26 cellular contexts compared by ENCODE assay signal in the genomic region with DNA sequence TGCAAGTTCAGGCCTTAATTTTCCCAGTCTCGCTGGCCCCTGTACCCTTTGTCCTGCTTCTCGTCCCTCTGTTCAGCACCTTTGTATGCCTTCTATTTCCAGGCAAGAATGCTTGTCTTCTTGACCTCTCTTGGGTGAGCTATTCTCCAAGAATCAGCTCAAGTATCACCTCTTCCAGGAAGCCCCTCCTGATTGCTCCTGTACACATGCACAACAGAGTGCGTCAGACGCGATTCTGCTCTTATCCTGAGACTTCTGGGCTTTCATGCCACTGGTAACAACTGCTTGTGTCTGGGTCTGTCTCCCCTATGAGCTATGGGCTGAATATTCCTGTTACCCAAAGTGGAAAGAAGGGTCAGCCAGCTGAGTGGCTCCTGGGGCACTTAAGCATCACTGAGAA.
A peak's percentile ranks its signal among the peaks of the same experiment; 100 is the strongest.
DNase-seq lines count a peak whose midpoint lies in the region; ATAC-seq, FAIRE-seq and TF ChIP-seq lines count a peak whose summit lies in the region.
"Had no signal": no experiment of that assay in that cellular context is flagged by ENCODE, and none has a peak within 500 bp of the region (broad histone marks: within the 10 kb centered on the region; RNA-seq: fewer than 3 reads in every experiment).

No MANE protein-coding gene starts in this region.

- H3K79me2 ChIP-seq in OCI-LY7 (ENCODE audit: insufficient read depth, low read depth, low read length), result no peaks in the 10 kb centered on the region
- H3K79me2 ChIP-seq in K562 (ENCODE audit: control insufficient read depth, insufficient read depth, low read length), result no peaks in the 10 kb centered on the region

- 7% methylated on average over 5 of the region's 5 CpGs for WGBS in A549 (ENCODE audit: missing lambda C conversion rate)
- WGBS in K562 (ENCODE audit: insufficient coverage, low coverage, missing lambda C conversion rate), result 0% methylated on average over 5 of the region's 5 CpGs

- H3K9me1 ChIP-seq in K562 (ENCODE audit: control insufficient read depth, insufficient read depth, low read length), result peaks cover 5% of the 10 kb centered on the region

- H3K9me2 ChIP-seq in OCI-LY7 (ENCODE audit: insufficient read depth, low read length), result no peaks in the 10 kb centered on the region

- BruUV-seq in OCI-LY7 (replicated peaks; lab: Mats Ljungman, UMichigan) (TSS peak; percentile 38), K562 (replicated peaks; lab: Mats Ljungman, UMichigan) (no TSS peak)

- no peaks in the 10 kb centered on the region for H3K9me3 ChIP-seq in A549
- no peaks in the 10 kb centered on the region for H3K9me3 ChIP-seq in OCI-LY7 (ENCODE audit: low read length)
- no peaks in the 10 kb centered on the region for H3K9me3 ChIP-seq in K562 (replicated peaks; ENCODE audit: control insufficient read depth, insufficient read depth, low read depth, low read length)
- H3K9me3 ChIP-seq in kidney (ENCODE audit: control insufficient read depth in 1 of 2, low read length in 2 of 2), result no peaks in the 10 kb centered on the region
- H3K9me3 ChIP-seq: BE2C; BLaER1; BLaER1 treated with 17β-estradiol and CSF1 and Interleukin-3, amounts not matched to agents 10 nM and 100 nM; Caco-2 had no signal

- H3K9ac ChIP-seq in K562 (ENCODE audit: insufficient read depth in 1 of 2, low read depth in 2 of 2, low read length in 2 of 2) (no peak overlapping the region), kidney (ENCODE audit: low read length in 2 of 2) (no peak overlapping the region)
- H3K9ac ChIP-seq: BLaER1; BLaER1 treated with 17β-estradiol and CSF1 and Interleukin-3, amounts not matched to agents 10 nM and 100 nM had no signal

- TF ChIP-seq POLR2A in A549 (IDR thresholded peaks at IDR 0.05; ENCODE audit: low read length) (no peak), K562 (conservative IDR thresholded peaks at IDR 0.05) (no peak)

- no peak for TF ChIP-seq RAD21 in A549 (conservative IDR thresholded peaks at IDR 0.05 in 1 of 2, IDR thresholded peaks at IDR 0.05 in 1 of 2)
- TF ChIP-seq RAD21 in K562 (CRISPR knock-in tag; conservative IDR thresholded peaks at IDR 0.05 in 1 of 2, IDR thresholded peaks at IDR 0.05 in 1 of 2), result no peak

- H3K4me1 ChIP-seq in A549, result no peaks in the 10 kb centered on the region
- peaks cover 38% of the 10 kb centered on the region for H3K4me1 ChIP-seq in OCI-LY7 (ENCODE audit: insufficient read depth, low read length, poor library complexity, severe bottlenecking)
- no peaks in the 10 kb centered on the region; a peak in 1 of 5 replicates for H3K4me1 ChIP-seq in K562 (replicated peaks in 1 of 2; ENCODE audit: control insufficient read depth in 2 of 2, insufficient read depth in 2 of 2, low read length in 2 of 2)
- H3K4me1 ChIP-seq in kidney (ENCODE audit: control insufficient read depth in 1 of 2, insufficient read depth in 1 of 2, low read depth in 1 of 2, low read length in 2 of 2), result no peaks in the 10 kb centered on the region
- H3K4me1 ChIP-seq: BLaER1; BLaER1 treated with 17β-estradiol and CSF1 and Interleukin-3, amounts not matched to agents 10 nM and 100 nM; Caco-2 had no signal

- H3K4me2 ChIP-seq in A549, result no peak overlapping the region
- H3K4me2 ChIP-seq in OCI-LY7 (ENCODE audit: low read length), result no peak overlapping the region
- H3K4me2 ChIP-seq in K562 (ENCODE audit: insufficient read depth, low read length), result no peak overlapping the region
- H3K4me2 ChIP-seq: BLaER1; BLaER1 treated with 17β-estradiol and CSF1 and Interleukin-3, amounts not matched to agents 10 nM and 100 nM had no signal

- POLR2A ChIA-PET in A549 (lab: Yijun Ruan, JAX) (no interaction called here), OCI-LY7 (lab: Charles Lee) (interaction anchor here (0.8 kb wide), 2 partner anchors 13 to 89 kb away, joined by 3 to 4 read pairs; no protein-coding TSS in a partner anchor), K562 (lab: Yijun Ruan, JAX) (interaction anchor here (1.3 kb wide), 1 partner anchor 14 kb away, joined by 6 read pairs; no protein-coding TSS in a partner anchor)

- DNase-seq in A549 (ENCODE audit: low read depth in 1 of 2, low spot score in 1 of 2) (no peak), OCI-LY7 (ENCODE audit: low spot score) (no peak), K562 (ENCODE audit: extremely low read depth in 1 of 4, low spot score in 3 of 4) (no peak), kidney (peak; percentile 7), DMS 273 treated with DMSO at 0.1 percent for 48 hours (lab: John Stamatoyannopoulos, UW) (no peak)
- DNase-seq in activated CD8-positive, alpha-beta memory T cell treated with anti-CD3 and anti-CD28 coated beads, Interleukin-2, amount 50 U/mL, for 4 hours, result no peak
- DNase-seq: 8988T; Caco-2; CD4-positive, alpha-beta memory T cell; CD4-positive, alpha-beta T cell; CD8-positive, alpha-beta memory T cell; CD8-positive, alpha-beta T cell; COR-L47; DMS53; DMS79; DMS79 treated with DMSO at 0.1 percent for 48 hours; EL had no signal

- H4K20me1 ChIP-seq in OCI-LY7 (ENCODE audit: insufficient read depth, low read length), result no peaks in the 10 kb centered on the region
- peaks cover 16% of the 10 kb centered on the region; the same call in 1 of the 2 replicates for H4K20me1 ChIP-seq in K562 (replicated peaks; ENCODE audit: control insufficient read depth, insufficient read depth, low read length)
- H4K20me1 ChIP-seq: BLaER1; BLaER1 treated with 17β-estradiol and CSF1 and Interleukin-3, amounts not matched to agents 10 nM and 100 nM had no signal

- ATAC-seq in A549 (no peak), K562 (no peak), GM19395 (IDR thresholded peaks at IDR 0.05; ENCODE audit: unreplicated experiment) (no peak), esophagus mucosa (no peak)
- ATAC-seq: CD8-positive, alpha-beta T cell had no signal

- in situ Hi-C loops in K562 (cut with MboI), result no loop called here

- TF ChIP-seq EP300 in A549 (IDR thresholded peaks at IDR 0.05) (no peak), K562 (IDR thresholded peaks at IDR 0.05; ENCODE audit: low read length) (no peak)

- no peak overlapping the region for H3K27ac ChIP-seq in A549
- no peak overlapping the region for H3K27ac ChIP-seq in OCI-LY7 (ENCODE audit: low read depth, low read length, poor library complexity, severe bottlenecking)
- no peak overlapping the region for H3K27ac ChIP-seq in K562 (ENCODE audit: extremely low read depth, low read depth, low read length)
- no peak overlapping the region for H3K27ac ChIP-seq in kidney (ENCODE audit: low read depth in 2 of 2, low read length in 2 of 2)
- H3K27ac ChIP-seq: 22Rv1; BLaER1; BLaER1 treated with 17β-estradiol and CSF1 and Interleukin-3, amounts not matched to agents 10 nM and 100 nM; C4-2B had no signal

- FAIRE-seq in A549 (lab: Jason Lieb, UNC) (no peak), K562 (lab: Jason Lieb, UNC) (no peak), kidney (lab: Jason Lieb, UNC) (no peak)
- FAIRE-seq: A204.1, D721Med had no signal

- peaks cover 0 to 10% of the 10 kb centered on the region in 2 experiments; a peak in 4 of 5 replicates for H3K27me3 ChIP-seq in K562 (ENCODE audit: control insufficient read depth in 2 of 2, insufficient read depth in 2 of 2, low read length in 2 of 2)
- H3K27me3 ChIP-seq: BE2C; BLaER1; BLaER1 treated with 17β-estradiol and CSF1 and Interleukin-3, amounts not matched to agents 10 nM and 100 nM had no signal

- no peak overlapping the region for H3K4me3 ChIP-seq in A549
- H3K4me3 ChIP-seq in OCI-LY7 (ENCODE audit: low read depth, low read length, poor library complexity, severe bottlenecking), result no peak overlapping the region
- no peak overlapping the region for H3K4me3 ChIP-seq in K562
- no peak overlapping the region for H3K4me3 ChIP-seq in kidney (ENCODE audit: low read length in 2 of 2)
- H3K4me3 ChIP-seq: BLaER1; BLaER1 treated with 17β-estradiol and CSF1 and Interleukin-3, amounts not matched to agents 10 nM and 100 nM had no signal

- no peak for TF ChIP-seq CTCF in A549 (IDR thresholded peaks at IDR 0.05)
- TF ChIP-seq CTCF in OCI-LY7 (conservative IDR thresholded peaks at IDR 0.05; ENCODE audit: low read length), result no peak
- TF ChIP-seq CTCF in K562 (IDR thresholded peaks at IDR 0.05 in 2 of 3, conservative IDR thresholded peaks at IDR 0.05 in 1 of 3; ENCODE audit: insufficient read depth in 2 of 3, low read depth in 1 of 3, low read length in 3 of 3), result no peak
- no peak for TF ChIP-seq CTCF in kidney (IDR thresholded peaks at IDR 0.05; ENCODE audit: borderline replicate concordance, extremely low read depth, insufficient read depth)

- CTCF ChIA-PET in A549 (lab: Yijun Ruan, JAX) (interaction anchor here (1.4 kb wide), 1 partner anchor 8 kb away, joined by 5 read pairs; no protein-coding TSS in a partner anchor), OCI-LY7 (lab: Charles Lee; ENCODE audit: unreplicated experiment) (interaction anchor here (1.2 to 1.8 kb wide), 4 partner anchors 14 to 167 kb away, joined by 3 to 7 read pairs (median 4); no protein-coding TSS in a partner anchor), K562 (lab: Yijun Ruan, JAX; ENCODE audit: low intra/inter-chr PET ratio) (no interaction called here)

- intact Hi-C loops in OCI-LY7 (cut with micrococcal nuclease; ENCODE audit: unreplicated experiment) (no loop called here), K562 (cut with micrococcal nuclease) (loop anchor here (10.0 kb wide), 1 partner anchor 159 kb away; no protein-coding TSS in a partner anchor), kidney (cut with DNase I) (no loop called here)

- H2AFZ ChIP-seq in OCI-LY7 (ENCODE audit: low read length) (no peak overlapping the region), K562 (ENCODE audit: low read depth, low read length) (no peak overlapping the region)

- H3K36me3 ChIP-seq in OCI-LY7 (ENCODE audit: insufficient read depth, low read length) (peaks cover 7% of the 10 kb centered on the region), K562 (ENCODE audit: control insufficient read depth, insufficient read depth, low read length) (no peaks in the 10 kb centered on the region), kidney (ENCODE audit: control insufficient read depth in 1 of 2, insufficient read depth in 2 of 2, low read length in 2 of 2) (no peaks in the 10 kb centered on the region)
- H3K36me3 ChIP-seq: BLaER1; BLaER1 treated with 17β-estradiol and CSF1 and Interleukin-3, amounts not matched to agents 10 nM and 100 nM had no signal

TF ChIP-seq in A549, 52 proteins besides CTCF, POLR2A, EP300 and RAD21 (continues in another document):
- TF ChIP-seq ZFP36 (IDR thresholded peaks at IDR 0.05; ENCODE audit: borderline replicate concordance, partially characterized antibody), result peak; percentile 21

TF ChIP-seq in K562, 482 proteins besides CTCF, POLR2A, EP300 and RAD21:
- TF ChIP-seq HNRNPUL1 (IDR thresholded peaks at IDR 0.05; ENCODE audit: low read length) (no peak), THRAP3 (IDR thresholded peaks at IDR 0.05; ENCODE audit: borderline replicate concordance) (no peak), NFRKB (IDR thresholded peaks at IDR 0.05; ENCODE audit: low read depth) (no peak), ZFP36 (IDR thresholded peaks at IDR 0.05; ENCODE audit: low read depth, low read length, partially characterized antibody) (peak; percentile 97), RBM25 (IDR thresholded peaks at IDR 0.05; ENCODE audit: low read depth, low read length, severe bottlenecking) (peak; percentile 75), MTA3 (IDR thresholded peaks at IDR 0.05; ENCODE audit: borderline replicate concordance) (no peak), ZNF436 (CRISPR knock-in tag; IDR thresholded peaks at IDR 0.05) (peak; percentile 67; the same call in 1 of the 2 replicates), ZNF146 (CRISPR knock-in tag; IDR thresholded peaks at IDR 0.05; ENCODE audit: unreplicated experiment) (no peak), NUFIP1 (IDR thresholded peaks at IDR 0.05; ENCODE audit: partially characterized antibody) (no peak)

Comparison
In these comparisons a context has a peak if more than half of its experiments do, and no peak if none do; other contexts are left out.
1. Of the 35 proteins assayed by ChIP-seq in both K562 and A549: peak only in K562: none; only in A549: none; in both: ZFP36; in neither: 34.